In the genomic region with DNA sequence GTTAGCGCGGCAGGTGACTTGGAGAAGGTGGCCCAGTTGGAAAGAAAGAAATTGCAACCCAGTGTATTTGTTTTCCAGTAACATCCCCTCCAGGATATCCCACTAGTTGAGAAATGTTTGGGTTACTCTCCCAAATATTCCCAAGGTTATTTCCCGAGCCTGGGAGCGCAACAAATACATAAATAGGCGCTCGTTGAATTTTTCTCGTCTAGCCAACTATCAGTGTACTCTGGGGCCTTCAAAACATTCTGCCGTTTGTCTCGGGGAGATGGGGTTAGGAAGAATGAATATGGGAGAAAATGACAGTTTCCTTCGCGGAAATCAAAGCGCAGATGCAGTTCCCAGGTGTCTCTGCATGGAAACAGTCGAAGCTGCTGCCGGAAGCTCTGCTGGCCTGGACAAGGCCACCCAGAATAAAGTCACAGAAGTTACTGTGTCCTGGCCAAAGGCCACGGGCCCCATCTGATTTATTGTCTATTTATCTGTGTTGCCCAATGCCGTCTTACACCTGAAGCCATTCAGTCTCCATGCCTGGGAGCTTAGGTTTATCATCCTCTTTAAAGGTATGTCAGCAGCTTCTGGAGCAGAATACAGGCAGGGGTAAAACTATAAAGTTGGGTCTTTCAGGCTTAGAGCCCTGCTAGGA, we compare ENCODE assay signal across 10 cellular contexts. TPM values are rescaled to one million over a fixed set of nuclear protein-coding genes. Genes with fewer than 3 reads are reported as not detected.
DNase-seq lines count a peak whose midpoint lies in the region; ATAC-seq and TF ChIP-seq lines count a peak whose summit lies in the region.
"Had no signal": no experiment of that assay in that cellular context is flagged by ENCODE, and none has a peak within 500 bp of the region (broad histone marks: within the 10 kb centered on the region; RNA-seq: fewer than 3 reads in every experiment).

No MANE protein-coding gene starts in this region.

- H3K14ac ChIP-seq in trophoblast cell (ENCODE audit: low read length): no peak overlapping the region

- no peaks in the 10 kb centered on the region for H3K27me3 Mint-ChIP-seq in glutamatergic neuron (ENCODE audit: unreplicated experiment)

- ATAC-seq in GM21367 (IDR thresholded peaks at IDR 0.05; ENCODE audit: unreplicated experiment) (no peak), GM21786 (IDR thresholded peaks at IDR 0.05; ENCODE audit: unreplicated experiment) (no peak)

- CTCF ChIA-PET in GM10248 (lab: Yijun Ruan, JAX): interaction anchor here (0.8 to 1.0 kb wide), 3 partner anchors 8 to 12 kb away, joined by 3 read pairs; no protein-coding TSS in a partner anchor

- H3K9ac ChIP-seq in trophoblast cell (ENCODE audit: low read length): no peak overlapping the region

- peak overlapping the region; percentile 88 for H3K4me3 Mint-ChIP-seq in glutamatergic neuron (ENCODE audit: unreplicated experiment)

- H3K9me3 Mint-ChIP-seq in glutamatergic neuron (ENCODE audit: unreplicated experiment): peaks cover 7% of the 10 kb centered on the region

- H2BK120ac ChIP-seq in trophoblast cell (ENCODE audit: insufficient read depth, low read length, poor library complexity): no peak overlapping the region

- no peak overlapping the region for H3K23ac ChIP-seq in trophoblast cell (ENCODE audit: low read length)

- no peak overlapping the region for H2BK5ac ChIP-seq in trophoblast cell (ENCODE audit: low read depth, low read length, poor library complexity)

- H3K36me3 Mint-ChIP-seq in glutamatergic neuron (ENCODE audit: unreplicated experiment): peaks cover 5% of the 10 kb centered on the region

- H3K27me3 ChIP-seq in Peyer's patch (no peaks in the 10 kb centered on the region), trophoblast cell (ENCODE audit: insufficient read depth, low read length) (no peaks in the 10 kb centered on the region)

- H3K4me1 ChIP-seq in Peyer's patch (no peaks in the 10 kb centered on the region), trophoblast cell (ENCODE audit: control insufficient read depth in 1 of 2, insufficient read depth in 2 of 2, low read length in 2 of 2) (peaks cover 6 to 10% of the 10 kb centered on the region in 2 experiments)

- H4K91ac ChIP-seq in trophoblast cell (ENCODE audit: low read depth, low read length): no peak overlapping the region

- WGBS in trophoblast cell (ENCODE audit: extremely low coverage, insufficient coverage, insufficient read length): no CpG with 5 or more reads among the region's 16 CpGs

- H3K4me3 ChIP-seq in GM12864 (ENCODE audit: low read depth, low read length): peak overlapping the region; percentile 61; the same call in 1 of the 2 replicates
- peak overlapping the region; percentile 51 to 94 (median 74) for H3K4me3 ChIP-seq in Peyer's patch
- no peak overlapping the region for H3K4me3 ChIP-seq in trophoblast cell (ENCODE audit: low read depth, low read length)

- DNase-seq in GM12864 (ENCODE audit: low read depth) (no peak), Peyer's patch (peak in 2 of 3 donors; percentile 76 to 84), glutamatergic neuron (no peak), trophoblast cell (peak; percentile 46 to 55), GM10248 (ENCODE audit: extremely low spot score) (no peak), SK-N-DZ (ENCODE audit: low spot score) (no peak)
- DNase-seq: stimulated activated CD4-positive, alpha-beta T cell treated with anti-CD3 and anti-CD28 coated beads, Interleukin-2, amount 100 ng/mL, for 24 hours had no signal

- H4K12ac ChIP-seq in trophoblast cell (ENCODE audit: low read depth, low read length): no peak overlapping the region

- peak overlapping the region in 3 of 4 donors; percentile 76 to 90 (median 89) for H3K27ac ChIP-seq in Peyer's patch
- no peak overlapping the region for H3K27ac ChIP-seq in trophoblast cell (ENCODE audit: low read depth, low read length)
- H3K27ac ChIP-seq: HL-60 had no signal

- no peak overlapping the region for H2AFZ ChIP-seq in trophoblast cell (ENCODE audit: insufficient read depth, low read length, poor library complexity)

- TF ChIP-seq POLR2A in Peyer's patch (IDR thresholded peaks at IDR 0.05): peak; percentile 75 to 79

- H2AK5ac ChIP-seq in trophoblast cell (ENCODE audit: low read length): no peak overlapping the region

- H3K79me1 ChIP-seq in trophoblast cell (ENCODE audit: low read length): peaks cover 9% of the 10 kb centered on the region

- no peak overlapping the region for H3K18ac ChIP-seq in trophoblast cell (ENCODE audit: low read length)

- peaks cover 8% of the 10 kb centered on the region for H3K79me2 ChIP-seq in trophoblast cell (ENCODE audit: control insufficient read depth, insufficient read depth, low read length, poor library complexity)

- no peaks in the 10 kb centered on the region for H3K9me3 ChIP-seq in Peyer's patch
- peaks cover 4% of the 10 kb centered on the region for H3K9me3 ChIP-seq in trophoblast cell (ENCODE audit: insufficient read depth, low read depth, low read length)

- H3K27ac Mint-ChIP-seq in glutamatergic neuron (ENCODE audit: unreplicated experiment): no peak overlapping the region

- TF ChIP-seq CTCF in GM12864 (IDR thresholded peaks at IDR 0.05; ENCODE audit: low read depth, low read length, missing control alignments) (no peak), Peyer's patch (IDR thresholded peaks at IDR 0.05) (no peak), glutamatergic neuron (IDR thresholded peaks at IDR 0.05; ENCODE audit: partially characterized antibody, unreplicated experiment) (no peak), GM10248 (IDR thresholded peaks at IDR 0.05; ENCODE audit: control extremely low read depth, extremely low read depth, low read depth, missing control alignments) (no peak)

- no peak overlapping the region for H2BK12ac ChIP-seq in trophoblast cell (ENCODE audit: low read length)

- no peak overlapping the region for H4K8ac ChIP-seq in trophoblast cell (ENCODE audit: low read depth, low read length)

- H3K4me1 Mint-ChIP-seq in glutamatergic neuron (ENCODE audit: low read depth, unreplicated experiment): peaks cover 14% of the 10 kb centered on the region

- POLR2A ChIA-PET in GM10248 (lab: Yijun Ruan, JAX): no interaction called here

- H3K4me2 ChIP-seq in trophoblast cell (ENCODE audit: low read length): peak overlapping the region; percentile 87

- H3K36me3 ChIP-seq in Peyer's patch: no peaks in the 10 kb centered on the region
- no peaks in the 10 kb centered on the region for H3K36me3 ChIP-seq in trophoblast cell (ENCODE audit: control insufficient read depth in 1 of 2, insufficient read depth in 2 of 2, low read length in 2 of 2)

- H3K4ac ChIP-seq in trophoblast cell (ENCODE audit: low read depth, low read length): peak overlapping the region; percentile 35

RNA-seq across cellular contexts. Expression of a gene that starts 1.0 kb away (rescaled TPM):
- total RNA-seq in Peyer's patch (100 to 1,000 TPM in 3 of 4 donors, 10 to 100 TPM in 1; 61.1 to 228 (median 177) TPM), glutamatergic neuron (ENCODE audit: unreplicated experiment) (30.5 TPM)
- 37.0 and 40.6 TPM in 2 replicates for polyA plus RNA-seq in trophoblast cell (2013)
- polyA plus RNA-seq in SK-N-DZ (2014; cell fraction: cytosol; rRNA removed): 0.29 and 0.66 TPM in 2 replicates
- 0.10 and 0.11 TPM in 2 replicates for polyA plus RNA-seq in SK-N-DZ (2014; cell fraction: nucleus; rRNA removed)

RNA-seq across cellular contexts. Expression of a gene that starts 57.0 kb away (rescaled TPM):
- total RNA-seq in Peyer's patch (10 to 100 TPM; 47.9 to 96.0 (median 91.1) TPM), glutamatergic neuron (ENCODE audit: unreplicated experiment) (3.0 TPM)
- 5.5 and 5.6 TPM in 2 replicates for polyA plus RNA-seq in trophoblast cell (2013)
- polyA plus RNA-seq in SK-N-DZ (2014; cell fraction: cytosol; rRNA removed): not detected in 2 replicates
- not detected in 2 replicates for polyA plus RNA-seq in SK-N-DZ (2014; cell fraction: nucleus; rRNA removed)

Comparison
In these comparisons a context has a peak if more than half of its experiments do, and no peak if none do; other contexts are left out.
1. DNase-seq: peak in Peyer's patch (2 of 3) and trophoblast cell (2 of 2); none in GM12864 (single experiment), glutamatergic neuron (single experiment), GM10248 (single experiment) and SK-N-DZ (single experiment).
2. RNA of a gene that starts 57.0 kb away (total RNA-seq): 47.9 to 96.0 TPM in Peyer's patch; 3.0 TPM in glutamatergic neuron (single experiment); every median in the first group is over 10 times any median in the second.